Comparison of ENCODE assay signal across 9 cellular contexts in genomic region chr4:114180481-114180880, GRCh38.
A peak's percentile ranks its signal among the peaks of the same experiment; 100 is the strongest.
DNase-seq lines count a peak whose midpoint lies in the region; ATAC-seq, FAIRE-seq and TF ChIP-seq lines count a peak whose summit lies in the region.
"Had no signal": no experiment of that assay in that cellular context is flagged by ENCODE, and none has a peak within 500 bp of the region (broad histone marks: within the 10 kb centered on the region; RNA-seq: fewer than 3 reads in every experiment).

No MANE protein-coding gene starts in this region.

- no peak overlapping the region for H3K4me3 ChIP-seq in PC-3 (ENCODE audit: low read length)
- H3K4me3 ChIP-seq in brain microvascular endothelial cell (ENCODE audit: low read depth, low read length), result no peak overlapping the region
- H3K4me3 ChIP-seq in HepG2 (replicated peaks in 1 of 3; ENCODE audit: insufficient read depth in 1 of 3, low read depth in 2 of 3, low read length in 3 of 3), result no peak overlapping the region

- no peak overlapping the region; the same call in 1 of the 2 replicates for H3K4me2 ChIP-seq in PC-3 (ENCODE audit: low read length)
- H3K4me2 ChIP-seq in HepG2 (ENCODE audit: low read depth, low read length), result no peak overlapping the region

- no peak for TF ChIP-seq POLR2A in HepG2 (IDR thresholded peaks at IDR 0.05; ENCODE audit: insufficient read depth in 1 of 2, low read depth in 2 of 2, low read length in 2 of 2)

- H3K9ac ChIP-seq in PC-3 (ENCODE audit: low read length) (no peak overlapping the region), HepG2 (ENCODE audit: insufficient read depth, low read depth, low read length) (no peak overlapping the region)
- H3K9ac ChIP-seq: parathyroid adenoma had no signal

- no peaks in the 10 kb centered on the region for H3K9me2 ChIP-seq in PC-3 (replicated peaks; ENCODE audit: low read length)

- no peaks in the 10 kb centered on the region for H3K36me3 Mint-ChIP-seq in stimulated activated memory B cell treated with anti-CD40 and anti-IgM and Interleukin-4, amounts not matched to agents 10 μg/mL and 1 μg/mL and 100 μg/mL, for 72 hours

- TF ChIP-seq CTCF in C4-2B (conservative IDR thresholded peaks at IDR 0.05) (peak; percentile 62), PC-3 (conservative IDR thresholded peaks at IDR 0.05; ENCODE audit: low read depth, low read length) (peak; percentile 76), brain microvascular endothelial cell (IDR thresholded peaks at IDR 0.05; ENCODE audit: low read depth, low read length, missing control alignments) (peak; percentile 88), HepG2 (CRISPR knock-in tag; IDR thresholded peaks at IDR 0.05) (peak; percentile 69)

- H3K4me1 Mint-ChIP-seq in stimulated activated memory B cell treated with anti-CD40 and anti-IgM and Interleukin-4, amounts not matched to agents 10 μg/mL and 1 μg/mL and 100 μg/mL, for 72 hours, result no peaks in the 10 kb centered on the region

- H3K36me3 ChIP-seq in PC-3 (ENCODE audit: low read depth, low read length) (no peaks in the 10 kb centered on the region), brain microvascular endothelial cell (replicated peaks) (no peaks in the 10 kb centered on the region), HepG2 (replicated peaks in 1 of 2; ENCODE audit: control insufficient read depth in 1 of 2, insufficient read depth in 2 of 2, low read length in 2 of 2) (no peaks in the 10 kb centered on the region)

- CTCF ChIA-PET in PC-3 (lab: Charles Lee), result interaction anchor here (0.6 kb wide), 1 partner anchor 202 kb away, joined by 3 read pairs; no protein-coding TSS in a partner anchor
- CTCF ChIA-PET in HepG2 (lab: Yijun Ruan, JAX; ENCODE audit: low intra/inter-chr PET ratio, low total read pairs), result interaction anchor here (1.5 kb wide), 1 partner anchor 228 kb away, joined by 6 read pairs; no protein-coding TSS in a partner anchor

- H3K4me1 ChIP-seq in PC-3 (ENCODE audit: insufficient read depth, low read length) (0 out of 2 replicates have a peak, but pooled peaks cover 3% of the 10 kb centered on the region), HepG2 (ENCODE audit: insufficient read depth, low read length) (no peaks in the 10 kb centered on the region)
- H3K4me1 ChIP-seq: parathyroid adenoma had no signal

- H3F3A ChIP-seq in PC-3 (ENCODE audit: low read length, unreplicated experiment), result no peaks in the 10 kb centered on the region

- no peak overlapping the region for H3K4me3 Mint-ChIP-seq in stimulated activated memory B cell treated with anti-CD40 and anti-IgM and Interleukin-4, amounts not matched to agents 10 μg/mL and 1 μg/mL and 100 μg/mL, for 72 hours

- H3K9me3 Mint-ChIP-seq in stimulated activated memory B cell treated with anti-CD40 and anti-IgM and Interleukin-4, amounts not matched to agents 10 μg/mL and 1 μg/mL and 100 μg/mL, for 72 hours, result peaks cover 19% of the 10 kb centered on the region

- peak; percentile 53 for TF ChIP-seq RAD21 in HepG2 (CRISPR knock-in tag; IDR thresholded peaks at IDR 0.05)

- H3K27me3 ChIP-seq in PC-3 (ENCODE audit: low read length) (no peaks in the 10 kb centered on the region), brain microvascular endothelial cell (replicated peaks) (no peaks in the 10 kb centered on the region), HepG2 (ENCODE audit: control insufficient read depth in 1 of 2, insufficient read depth in 2 of 2, low read length in 2 of 2) (no peaks in the 10 kb centered on the region)

- H4K20me1 ChIP-seq in PC-3 (ENCODE audit: low read length), result no peaks in the 10 kb centered on the region
- no peaks in the 10 kb centered on the region for H4K20me1 ChIP-seq in HepG2 (ENCODE audit: insufficient read depth, low read length)

- in situ Hi-C loops in brain microvascular endothelial cell (cut with HindIII; ENCODE audit: low pct_ligation_motif_present, low sequenced_read_pairs) (no loop called here), HepG2 (cut with HindIII; ENCODE audit: extremely low pct_ligation_motif_present, low pct_unique_long_range_greater_than_20kb) (loop anchor here (10.0 kb wide), 1 partner anchor 226 kb away; no protein-coding TSS in a partner anchor)

- peak; percentile 63 for ATAC-seq in GM19395 (IDR thresholded peaks at IDR 0.05; ENCODE audit: unreplicated experiment)
- peak; percentile 67 for ATAC-seq in PC-3
- ATAC-seq in HepG2, result peak; percentile 95
- ATAC-seq in stimulated activated memory B cell treated with anti-CD40 and anti-IgM and Interleukin-4, amounts not matched to agents 10 μg/mL and 1 μg/mL and 100 μg/mL, for 72 hours, result peak; percentile 51
- no peak for ATAC-seq in HG03175 (IDR thresholded peaks at IDR 0.05; ENCODE audit: unreplicated experiment)
- ATAC-seq in HG02970 (IDR thresholded peaks at IDR 0.05; ENCODE audit: low FRiP score, unreplicated experiment), result no peak

- 10% methylated on average over 5 of the region's 6 CpGs for WGBS in HepG2 (ENCODE audit: low lambda C conversion rate)

- FAIRE-seq in HepG2 (lab: Jason Lieb, UNC), result peak; percentile 46

- POLR2A ChIA-PET in PC-3 (lab: Charles Lee; ENCODE audit: unreplicated experiment) (interaction anchor here (0.7 kb wide), 1 partner anchor 306 kb away, joined by 7 read pairs; no protein-coding TSS in a partner anchor), HepG2 (lab: Yijun Ruan, JAX) (no interaction called here)

- intact Hi-C loops in PC-3 (cut with micrococcal nuclease) (loop anchor here (1.0 kb wide), 1 partner anchor 228 kb away; no protein-coding TSS in a partner anchor), HepG2 (cut with micrococcal nuclease; ENCODE audit: unreplicated experiment) (loop anchor here (10.0 kb wide), 1 partner anchor 786 kb away; no protein-coding TSS in a partner anchor)

- no peak overlapping the region for H3K27ac ChIP-seq in C4-2B
- no peak overlapping the region for H3K27ac ChIP-seq in PC-3 (ENCODE audit: low read length)
- no peak overlapping the region for H3K27ac ChIP-seq in brain microvascular endothelial cell
- no peak overlapping the region for H3K27ac ChIP-seq in HepG2 (ENCODE audit: extremely low read length, insufficient read depth, low read length)
- H3K27ac ChIP-seq: parathyroid adenoma had no signal

- DNase-seq in PC-3, result peak; percentile 70
- peak; percentile 78 for DNase-seq in brain microvascular endothelial cell
- DNase-seq in HepG2 (ENCODE audit: low spot score), result peak; percentile 25

- BruUV-seq in PC-3 (replicated peaks; lab: Mats Ljungman, UMichigan), result no TSS peak
- no TSS peak for BruUV-seq in HepG2 (replicated peaks; lab: Mats Ljungman, UMichigan)

- no peak for TF ChIP-seq EP300 in HepG2 (IDR thresholded peaks at IDR 0.05; ENCODE audit: low read depth in 2 of 2, low read length in 2 of 2)
- no peak for TF ChIP-seq EP300 in HepG2 (CRISPR knock-in tag; IDR thresholded peaks at IDR 0.05; ENCODE audit: borderline replicate concordance)

- no peaks in the 10 kb centered on the region for H3K9me3 ChIP-seq in PC-3 (ENCODE audit: low read length)
- peaks cover 12% of the 10 kb centered on the region; the same call in 1 of the 2 replicates for H3K9me3 ChIP-seq in HepG2 (ENCODE audit: low read length)

- no peak overlapping the region for H3K27ac Mint-ChIP-seq in stimulated activated memory B cell treated with anti-CD40 and anti-IgM and Interleukin-4, amounts not matched to agents 10 μg/mL and 1 μg/mL and 100 μg/mL, for 72 hours

- H2AFZ ChIP-seq in PC-3 (ENCODE audit: low read length) (no peak overlapping the region), HepG2 (ENCODE audit: low read length) (no peak overlapping the region)
- H2AFZ ChIP-seq: parathyroid adenoma had no signal

- H3K79me2 ChIP-seq in PC-3 (ENCODE audit: low read length), result no peaks in the 10 kb centered on the region
- H3K79me2 ChIP-seq in HepG2 (ENCODE audit: insufficient read depth, low read length), result no peaks in the 10 kb centered on the region
- H3K79me2 ChIP-seq: parathyroid adenoma had no signal

- H3K27me3 Mint-ChIP-seq in stimulated activated memory B cell treated with anti-CD40 and anti-IgM and Interleukin-4, amounts not matched to agents 10 μg/mL and 1 μg/mL and 100 μg/mL, for 72 hours, result peaks cover 9% of the 10 kb centered on the region

TF ChIP-seq in HepG2, 621 proteins besides CTCF, POLR2A, EP300 and RAD21:
- peak; percentile 72 for TF ChIP-seq SMC3 (IDR thresholded peaks at IDR 0.05; ENCODE audit: low read length)
- peak; percentile 58 for TF ChIP-seq STAG1 (CRISPR knock-in tag; IDR thresholded peaks at IDR 0.05)
- no peak for TF ChIP-seq ERF (CRISPR knock-in tag; IDR thresholded peaks at IDR 0.05)
- 0 out of 2 replicates have a peak, but pooled peaks have one; percentile 28 for TF ChIP-seq MIXL1 (CRISPR knock-in tag; IDR thresholded peaks at IDR 0.05)
- TF ChIP-seq KDM2A (CRISPR knock-in tag; IDR thresholded peaks at IDR 0.05; ENCODE audit: borderline replicate concordance, low read depth), result peak; percentile 26; the same call in 1 of the 2 replicates
- TF ChIP-seq SALL1 (CRISPR knock-in tag; IDR thresholded peaks at IDR 0.05), result 0 out of 2 replicates have a peak, but pooled peaks have one; percentile 18
- TF ChIP-seq, protein P1, sequence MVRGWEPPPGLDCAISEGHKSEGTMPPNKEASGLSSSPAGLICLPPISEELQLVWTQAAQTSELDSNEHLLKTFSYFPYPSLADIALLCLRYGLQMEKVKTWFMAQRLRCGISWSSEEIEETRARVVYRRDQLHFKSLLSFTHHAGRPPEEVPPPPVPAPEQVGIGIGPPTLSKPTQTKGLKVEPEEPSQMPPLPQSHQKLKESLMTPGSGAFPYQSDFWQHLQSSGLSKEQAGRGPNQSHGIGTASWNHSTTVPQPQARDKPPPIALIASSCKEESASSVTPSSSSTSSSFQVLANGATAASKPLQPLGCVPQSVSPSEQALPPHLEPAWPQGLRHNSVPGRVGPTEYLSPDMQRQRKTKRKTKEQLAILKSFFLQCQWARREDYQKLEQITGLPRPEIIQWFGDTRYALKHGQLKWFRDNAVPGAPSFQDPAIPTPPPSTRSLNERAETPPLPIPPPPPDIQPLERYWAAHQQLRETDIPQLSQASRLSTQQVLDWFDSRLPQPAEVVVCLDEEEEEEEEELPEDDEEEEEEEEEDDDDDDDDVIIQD (CRISPR knock-in tag; IDR thresholded peaks at IDR 0.05; ENCODE audit: low read depth), result no peak
- peak; percentile 56 for TF ChIP-seq FOSL2 (CRISPR knock-in tag; IDR thresholded peaks at IDR 0.05)

Comparison
In these comparisons a context has a peak if more than half of its experiments do, and no peak if none do; other contexts are left out.
1. ATAC-seq: peak in GM19395 (single experiment), PC-3 (single experiment), HepG2 (single experiment) and stimulated activated memory B cell treated with anti-CD40 and anti-IgM and Interleukin-4, amounts not matched to agents 10 μg/mL and 1 μg/mL and 100 μg/mL, for 72 hours (single experiment); none in HG03175 (single experiment) and HG02970 (single experiment).
2. DNase-seq: peak in every context shown above with its lines; median percentile 78 in brain microvascular endothelial cell; 70 in PC-3; 25 in HepG2.
3. Peak in every context shown above with its lines, with median percentiles within 50 percentile points of each other: CTCF ChIP-seq.